Comparison of ENCODE assay signal across 28 cellular contexts in the genomic region with DNA sequence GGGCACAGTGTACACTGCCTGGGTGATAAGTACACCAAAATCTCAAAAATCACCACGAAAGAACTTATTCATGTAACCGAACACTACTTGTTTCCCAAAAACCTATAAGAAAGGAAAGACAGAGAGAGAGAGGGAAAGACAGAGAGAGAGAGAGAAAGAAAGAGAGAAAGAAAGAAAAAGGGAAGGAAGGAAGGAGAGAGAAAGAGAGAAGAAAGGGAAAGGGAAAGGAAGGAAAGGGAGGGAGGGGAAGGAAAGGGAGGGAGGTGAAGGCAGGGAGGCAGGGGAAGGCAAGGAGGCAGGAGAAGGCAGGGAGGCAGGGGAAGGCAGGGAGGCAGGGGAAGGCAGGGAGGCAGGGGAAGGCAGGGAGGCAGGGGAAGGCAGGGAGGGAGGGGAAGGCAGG. TPM values are rescaled to one million over a fixed set of nuclear protein-coding genes. Genes with fewer than 3 reads are reported as not detected.
DNase-seq lines count a peak whose midpoint lies in the region; ATAC-seq and TF ChIP-seq lines count a peak whose summit lies in the region.
"Had no signal": no experiment of that assay in that cellular context is flagged by ENCODE, and none has a peak within 500 bp of the region (broad histone marks: within the 10 kb centered on the region; RNA-seq: fewer than 3 reads in every experiment).

No MANE protein-coding gene starts in this region.

- 97% methylated on average over 2 of the region's 2 CpGs for WGBS in smooth muscle cell (ENCODE audit: low lambda C conversion rate)

- H3F3A ChIP-seq in smooth muscle cell (ENCODE audit: low read depth) = peaks cover 81% of the 10 kb centered on the region

- no peak overlapping the region for H2AFZ ChIP-seq in smooth muscle cell (ENCODE audit: low read depth)

- H3K27ac Mint-ChIP-seq in activated CD8-positive, alpha-beta memory T cell treated with anti-CD3 and anti-CD28 coated beads, Interleukin-2, amount 10 ng/mL, durations not matched to agents 7 days and 5 days = peak overlapping the region; percentile 55
- H3K27ac Mint-ChIP-seq in HFFc6 = peak overlapping the region; percentile 93
- H3K27ac Mint-ChIP-seq in brain = peak overlapping the region in 3 of 5 experiments; percentile 35 to 79 (median 75)
- no peak overlapping the region for H3K27ac Mint-ChIP-seq in WTC11
- H3K27ac Mint-ChIP-seq: activated naive CD8-positive, alpha-beta T cell treated with anti-CD3 and anti-CD28 coated beads for 36 hours had no signal

- H3K4me1 ChIP-seq in smooth muscle cell (ENCODE audit: low read depth) = no peaks in the 10 kb centered on the region
- H3K4me1 ChIP-seq: colonic mucosa had no signal

- peaks cover 21% of the 10 kb centered on the region for H3K79me2 ChIP-seq in smooth muscle cell (ENCODE audit: low read depth)

- no peaks in the 10 kb centered on the region for H3K9me3 Mint-ChIP-seq in activated CD8-positive, alpha-beta memory T cell treated with anti-CD3 and anti-CD28 coated beads, Interleukin-2, amount 10 ng/mL, durations not matched to agents 7 days and 5 days (ENCODE audit: low read depth)
- peaks cover 25% of the 10 kb centered on the region for H3K9me3 Mint-ChIP-seq in HFFc6
- no peaks in the 10 kb centered on the region for H3K9me3 Mint-ChIP-seq in brain
- no peaks in the 10 kb centered on the region for H3K9me3 Mint-ChIP-seq in WTC11
- H3K9me3 Mint-ChIP-seq: naive thymus-derived CD4-positive, alpha-beta T cell had no signal

- H3K4me3 ChIP-seq in smooth muscle cell = no peak overlapping the region
- H3K4me3 ChIP-seq: colonic mucosa, stomach, tibial artery had no signal

- H3K4me1 Mint-ChIP-seq in activated CD8-positive, alpha-beta memory T cell treated with anti-CD3 and anti-CD28 coated beads, Interleukin-2, amount 10 ng/mL, durations not matched to agents 7 days and 5 days = peaks cover 2% of the 10 kb centered on the region
- peaks cover 96% of the 10 kb centered on the region for H3K4me1 Mint-ChIP-seq in HFFc6 (ENCODE audit: low read depth)
- H3K4me1 Mint-ChIP-seq in brain = peaks cover 32% of the 10 kb centered on the region
- H3K4me1 Mint-ChIP-seq in WTC11 = peaks cover 10% of the 10 kb centered on the region
- H3K4me1 Mint-ChIP-seq: activated naive CD8-positive, alpha-beta T cell treated with anti-CD3 and anti-CD28 coated beads for 36 hours had no signal

- peaks cover 69% of the 10 kb centered on the region for H3K36me3 Mint-ChIP-seq in activated CD8-positive, alpha-beta memory T cell treated with anti-CD3 and anti-CD28 coated beads, Interleukin-2, amount 10 ng/mL, durations not matched to agents 7 days and 5 days
- H3K36me3 Mint-ChIP-seq in HFFc6 (ENCODE audit: low read depth) (peaks cover 95% of the 10 kb centered on the region), brain (peaks cover 33% of the 10 kb centered on the region), WTC11 (peaks cover 50% of the 10 kb centered on the region)

- H4K20me1 ChIP-seq in smooth muscle cell (ENCODE audit: low read depth) = peaks cover 95% of the 10 kb centered on the region

- H3K9ac ChIP-seq in smooth muscle cell (ENCODE audit: low read depth) = no peak overlapping the region
- H3K9ac ChIP-seq: KMS-11 had no signal

- H3K4me3 Mint-ChIP-seq in activated CD8-positive, alpha-beta memory T cell treated with anti-CD3 and anti-CD28 coated beads, Interleukin-2, amount 10 ng/mL, durations not matched to agents 7 days and 5 days = no peak overlapping the region
- H3K4me3 Mint-ChIP-seq in HFFc6 (no peak overlapping the region), brain (peak overlapping the region in 1 of 5 experiments; percentile 13), WTC11 (no peak overlapping the region)
- H3K4me3 Mint-ChIP-seq: activated naive CD8-positive, alpha-beta T cell treated with anti-CD3 and anti-CD28 coated beads for 36 hours; naive thymus-derived CD4-positive, alpha-beta T cell had no signal

- H3K36me3 ChIP-seq in smooth muscle cell (ENCODE audit: low read depth) = peaks cover 55% of the 10 kb centered on the region

- CTCF ChIA-PET in activated CD8-positive, alpha-beta memory T cell treated with anti-CD3 and anti-CD28 coated beads, Interleukin-2, amount 10 ng/mL, durations not matched to agents 7 days and 5 days (lab: Charles Lee) = no interaction called here
- CTCF ChIA-PET in WTC11 (lab: Charles Lee) = no interaction called here

- peak overlapping the region; percentile 53 for H3K27ac ChIP-seq in smooth muscle cell (ENCODE audit: low read depth)
- H3K27ac ChIP-seq: brain microvascular endothelial cell, colonic mucosa, KMS-11, stomach, tibial artery had no signal

- no peak overlapping the region for H3K4me2 ChIP-seq in smooth muscle cell
- H3K4me2 ChIP-seq: KMS-11 had no signal

- H3K27me3 ChIP-seq in smooth muscle cell (ENCODE audit: low read depth) = no peaks in the 10 kb centered on the region
- H3K27me3 ChIP-seq: brain microvascular endothelial cell, colonic mucosa, stomach, tibial artery had no signal

- POLR2A ChIA-PET in WTC11 (lab: Charles Lee) = no interaction called here

- no peaks in the 10 kb centered on the region for H3K27me3 Mint-ChIP-seq in activated CD8-positive, alpha-beta memory T cell treated with anti-CD3 and anti-CD28 coated beads, Interleukin-2, amount 10 ng/mL, durations not matched to agents 7 days and 5 days
- H3K27me3 Mint-ChIP-seq in HFFc6 (ENCODE audit: insufficient read depth) = peaks cover 76% of the 10 kb centered on the region
- H3K27me3 Mint-ChIP-seq in brain = no peaks in the 10 kb centered on the region
- H3K27me3 Mint-ChIP-seq in WTC11 (ENCODE audit: low read depth) = no peaks in the 10 kb centered on the region
- H3K27me3 Mint-ChIP-seq: activated naive CD8-positive, alpha-beta T cell treated with anti-CD3 and anti-CD28 coated beads for 36 hours; naive thymus-derived CD4-positive, alpha-beta T cell had no signal

- ATAC-seq in activated CD8-positive, alpha-beta memory T cell treated with anti-CD3 and anti-CD28 coated beads, Interleukin-2, amount 10 ng/mL, durations not matched to agents 7 days and 5 days = no peak
- ATAC-seq in GM21529 (IDR thresholded peaks at IDR 0.05; ENCODE audit: unreplicated experiment) = no peak
- ATAC-seq in GM18861 (IDR thresholded peaks at IDR 0.05; ENCODE audit: unreplicated experiment) = no peak
- no peak for ATAC-seq in WTC11
- ATAC-seq: esophagus mucosa; left ventricle myocardium superior; naive thymus-derived CD4-positive, alpha-beta T cell had no signal

- TF ChIP-seq CTCF in HFFc6 (IDR thresholded peaks at IDR 0.05) = no peak
- no peak for TF ChIP-seq CTCF in brain (conservative IDR thresholded peaks at IDR 0.05)
- no peak for TF ChIP-seq CTCF in smooth muscle cell (IDR thresholded peaks at IDR 0.05; ENCODE audit: borderline replicate concordance, insufficient read depth, poor library complexity, severe bottlenecking)
- no peak for TF ChIP-seq CTCF in WTC11 (IDR thresholded peaks at IDR 0.05)

- no peak for DNase-seq in activated CD8-positive, alpha-beta memory T cell treated with anti-CD3 and anti-CD28 coated beads, Interleukin-2, amount 10 ng/mL, durations not matched to agents 7 days and 5 days
- no peak for DNase-seq in activated CD8-positive, alpha-beta memory T cell treated with anti-CD3 and anti-CD28 coated beads for 24 hours
- DNase-seq in HFFc6 (no peak), smooth muscle cell (lab: John Stamatoyannopoulos, UW; ENCODE audit: unreplicated experiment) (no peak), WTC11 (ENCODE audit: low spot score) (no peak)
- DNase-seq: ACHN; activated CD4-positive, alpha-beta T cell treated with anti-CD3 and anti-CD28 coated beads for 48 hours; activated naive CD8-positive, alpha-beta T cell treated with anti-CD3 and anti-CD28 coated beads for 36 hours; brain microvascular endothelial cell; colonic mucosa; COR-L47; effector memory CD4-positive, alpha-beta T cell; head of caudate nucleus; left ventricle myocardium superior; midbrain; naive thymus-derived CD4-positive, alpha-beta T cell; NCI-H1417 treated with DMSO at 0.1 percent for 48 hours; NCI-H2081; NCI-H82; RPMI8226; stomach; T-helper 1 cell; tibial artery had no signal

- H3K9me3 ChIP-seq in smooth muscle cell (replicated peaks; ENCODE audit: low read depth) = no peaks in the 10 kb centered on the region
- H3K9me3 ChIP-seq: colonic mucosa, stomach, tibial artery had no signal

TF ChIP-seq in WTC11, 78 proteins besides CTCF, POLR2A, EP300 and RAD21:
- no peak for TF ChIP-seq ZBTB21 (CRISPR knock-in tag; IDR thresholded peaks at IDR 0.05; ENCODE audit: borderline replicate concordance)
- TF ChIP-seq GRHL2 (CRISPR knock-in tag; IDR thresholded peaks at IDR 0.05; ENCODE audit: insufficient replicate concordance, severe bottlenecking) = no peak
- TF ChIP-seq TEAD1 (CRISPR knock-in tag; IDR thresholded peaks at IDR 0.05) = no peak
- TF ChIP-seq NR2C2 (CRISPR knock-in tag; IDR thresholded peaks at IDR 0.05) = no peak

RNA-seq across cellular contexts. Expression of a gene that starts 48.2 kb away (rescaled TPM):
- total RNA-seq in activated CD8-positive, alpha-beta memory T cell treated with anti-CD3 and anti-CD28 coated beads, Interleukin-2, amount 10 ng/mL, durations not matched to agents 7 days and 5 days = 100 to 1,000 TPM; 382 to 422 TPM
- 1,000 to 10,000 TPM; 4,445 to 5,074 (median 4,643) TPM for total RNA-seq in HFFc6 (2021; fragmentation: NEBNext Ultra II Directional; extraction: Animal tissue kit (Norgen Biotek cat#: 25700))
- polyA plus RNA-seq in brain (ENCODE audit: insufficient read depth, low read depth, low replicate concordance) (439 TPM), smooth muscle cell (2,665 and 3,194 TPM in 2 replicates)
- total RNA-seq in smooth muscle cell (2,380 and 2,477 TPM in 2 replicates), WTC11 (2021) (116 to 152 TPM (median 119 TPM) in 3 replicates)
